In the genomic region with DNA sequence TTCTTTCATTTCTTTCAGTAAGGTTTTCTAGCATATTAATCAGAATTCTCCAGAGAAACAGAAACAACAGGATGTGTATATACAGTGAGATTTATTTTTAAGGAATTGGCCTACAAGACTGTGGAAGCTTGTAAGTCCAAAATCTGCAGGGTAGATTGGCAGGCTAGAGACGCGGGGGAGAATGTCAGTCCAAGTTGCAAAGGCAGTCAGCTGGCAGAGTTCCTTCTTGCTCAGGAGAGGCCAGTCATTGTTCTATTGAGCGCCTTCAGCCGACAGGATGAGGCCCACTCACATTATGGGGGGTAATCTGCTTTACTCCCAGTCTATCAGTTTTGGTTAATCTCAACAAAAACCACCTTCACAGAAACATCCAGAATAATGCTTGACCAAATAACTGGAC, we compare ENCODE assay signal across 36 cellular contexts.
"Had no signal": no experiment of that assay in that cellular context is flagged by ENCODE, and none has a peak within 500 bp of the region (broad histone marks: within the 10 kb centered on the region; RNA-seq: fewer than 3 reads in every experiment).

No MANE protein-coding gene starts in this region.

- H3K36me3 ChIP-seq: adrenal gland, breast epithelium, cardiac muscle cell, esophagus squamous epithelium, WERI-Rb-1 had no signal

- DNase-seq: activated B cell treated with CpG ODN at 0.5 μM for 24 hours; activated CD4-positive, alpha-beta T cell treated with anti-CD3 and anti-CD28 coated beads for 48 hours; activated CD4-positive, alpha-beta T cell treated with anti-CD3 and anti-CD28 coated beads, Interleukin-2, amount 50 U/mL, for 1 hour; activated CD4-positive, alpha-beta T cell treated with anti-CD3 and anti-CD28 coated beads, Interleukin-2, amount 50 U/mL, for 48 hours; activated CD8-positive, alpha-beta memory T cell treated with anti-CD3 and anti-CD28 coated beads for 24 hours; activated CD8-positive, alpha-beta T cell treated with anti-CD3 and anti-CD28 coated beads for 36 hours; activated effector memory CD4-positive, alpha-beta T cell treated with anti-CD3 and anti-CD28 coated beads, Interleukin-2, amount 50 U/mL, for 16 hours; activated naive CD4-positive, alpha-beta T cell treated with anti-CD3 and anti-CD28 coated beads for 36 hours; activated naive CD8-positive, alpha-beta T cell treated with anti-CD3 and anti-CD28 coated beads for 36 hours; activated naive CD8-positive, alpha-beta T cell treated with anti-CD3 and anti-CD28 coated beads, Interleukin-2, amount 50 U/mL, for 24 hours; activated T-cell treated with anti-CD3 and anti-CD28 coated beads, Interleukin-2, amount 50 U/mL, for 4 hours; adrenal gland; body of pancreas; central memory CD4-positive, alpha-beta T cell; effector CD4-positive, alpha-beta T cell; effector memory CD8-positive, alpha-beta T cell; esophagus squamous epithelium; foreskin fibroblast; head of caudate nucleus; SW 1271; T-helper 1 cell; T-helper 17 cell; T1000; WERI-Rb-1 had no signal

- H3K27me3 ChIP-seq: adrenal gland, body of pancreas, breast epithelium, esophagus squamous epithelium had no signal

- H3K9me3 Mint-ChIP-seq: activated CD8-positive, alpha-beta T cell treated with anti-CD3 and anti-CD28 coated beads for 36 hours; activated naive CD4-positive, alpha-beta T cell treated with anti-CD3 and anti-CD28 coated beads for 36 hours; activated T-helper 2 cell treated with anti-CD3 and anti-CD28 coated beads, Interferon-gamma antibody, Interleukin-2, Interleukin-4, amounts not matched to agents 10 μg/mL and 5 μg/mL and 100 μg/mL, durations not matched to agents 14 hours and 24 hours and 36 hours had no signal

- H3K4me1 ChIP-seq: adrenal gland, body of pancreas, breast epithelium, esophagus squamous epithelium had no signal

- H3K27me3 Mint-ChIP-seq: activated B cell treated with CpG ODN at 0.5 μM for 24 hours; activated CD8-positive, alpha-beta T cell treated with anti-CD3 and anti-CD28 coated beads for 36 hours; dendritic cell treated with granulocyte-macrophage colony-stimulating factor and Interleukin-4, amounts not matched to agents 40 ng/mL and 50 ng/mL, for 4 days; effector memory CD8-positive, alpha-beta T cell; T-helper 17 cell had no signal

- H3K36me3 Mint-ChIP-seq: activated naive CD4-positive, alpha-beta T cell treated with anti-CD3 and anti-CD28 coated beads, Interleukin-2, amount 50 U/mL, for 24 hours; activated naive CD8-positive, alpha-beta T cell treated with anti-CD3 and anti-CD28 coated beads for 36 hours had no signal

- H3K27ac Mint-ChIP-seq: activated B cell treated with CpG ODN at 0.5 μM for 24 hours; activated CD8-positive, alpha-beta T cell treated with anti-CD3 and anti-CD28 coated beads for 36 hours; activated naive CD4-positive, alpha-beta T cell treated with anti-CD3 and anti-CD28 coated beads for 36 hours; activated naive CD4-positive, alpha-beta T cell treated with anti-CD3 and anti-CD28 coated beads, Interleukin-2, amount 50 U/mL, for 24 hours; activated naive CD8-positive, alpha-beta T cell treated with anti-CD3 and anti-CD28 coated beads for 36 hours; activated naive CD8-positive, alpha-beta T cell treated with anti-CD3 and anti-CD28 coated beads, Interleukin-2, amount 50 U/mL, for 24 hours; activated T-helper 2 cell treated with anti-CD3 and anti-CD28 coated beads, Interferon-gamma antibody, Interleukin-2, Interleukin-4, amounts not matched to agents 10 μg/mL and 5 μg/mL and 100 μg/mL, durations not matched to agents 14 hours and 24 hours and 36 hours; dendritic cell treated with granulocyte-macrophage colony-stimulating factor and Interleukin-4, amounts not matched to agents 40 ng/mL and 50 ng/mL, for 4 days; effector memory CD8-positive, alpha-beta T cell; T-helper 17 cell; T-helper 2 cell treated with Interferon-gamma antibody and Interleukin-4, amounts not matched to agents 5 μg/mL and 100 μg/mL, for 36 hours had no signal

- H3K27ac ChIP-seq: adrenal gland, body of pancreas, breast epithelium, cardiac muscle cell, coronary artery, epithelial cell of prostate, esophagus squamous epithelium, WERI-Rb-1 had no signal

- H3K4me3 Mint-ChIP-seq: activated B cell treated with CpG ODN at 0.5 μM for 24 hours; activated CD8-positive, alpha-beta T cell treated with anti-CD3 and anti-CD28 coated beads for 36 hours; activated naive CD4-positive, alpha-beta T cell treated with anti-CD3 and anti-CD28 coated beads for 36 hours; activated naive CD4-positive, alpha-beta T cell treated with anti-CD3 and anti-CD28 coated beads, Interleukin-2, amount 50 U/mL, for 24 hours; activated naive CD8-positive, alpha-beta T cell treated with anti-CD3 and anti-CD28 coated beads for 36 hours; activated naive CD8-positive, alpha-beta T cell treated with anti-CD3 and anti-CD28 coated beads, Interleukin-2, amount 50 U/mL, for 24 hours; activated T-cell treated with anti-CD3 and anti-CD28 coated beads, Interleukin-2, amount 50 U/mL, for 4 hours; dendritic cell treated with granulocyte-macrophage colony-stimulating factor and Interleukin-4, amounts not matched to agents 40 ng/mL and 50 ng/mL, for 4 days; effector memory CD8-positive, alpha-beta T cell; T-helper 17 cell; T-helper 2 cell treated with Interferon-gamma antibody and Interleukin-4, amounts not matched to agents 5 μg/mL and 100 μg/mL, for 36 hours had no signal

- H3K4me3 ChIP-seq: adrenal gland, body of pancreas, breast epithelium, cardiac muscle cell, coronary artery, esophagus squamous epithelium had no signal

- ATAC-seq: activated CD4-positive, CD25-positive, alpha-beta regulatory T cell treated with anti-CD3 and anti-CD28 coated beads, Interleukin-2, amount 50 U/mL, for 24 hours; activated CD8-positive, alpha-beta T cell treated with anti-CD3 and anti-CD28 coated beads for 36 hours; activated naive CD8-positive, alpha-beta T cell treated with anti-CD3 and anti-CD28 coated beads, Interleukin-2, amount 50 U/mL, for 24 hours; activated T-cell treated with anti-CD3 and anti-CD28 coated beads, Interleukin-2, amount 50 U/mL, for 4 hours; body of pancreas; effector memory CD8-positive, alpha-beta T cell; T-helper 17 cell had no signal

- FAIRE-seq: astrocyte, endothelial cell of umbilical vein, frontal cortex had no signal

- H3K4me1 Mint-ChIP-seq: activated B cell treated with CpG ODN at 0.5 μM for 24 hours; activated naive CD4-positive, alpha-beta T cell treated with anti-CD3 and anti-CD28 coated beads, Interleukin-2, amount 50 U/mL, for 24 hours; activated naive CD8-positive, alpha-beta T cell treated with anti-CD3 and anti-CD28 coated beads for 36 hours; activated naive CD8-positive, alpha-beta T cell treated with anti-CD3 and anti-CD28 coated beads, Interleukin-2, amount 50 U/mL, for 24 hours; T-helper 17 cell had no signal

- H3K9me3 ChIP-seq: adrenal gland, body of pancreas, breast epithelium, esophagus squamous epithelium had no signal
